Comparison of ENCODE assay signal across 23 cellular contexts in the genomic region with DNA sequence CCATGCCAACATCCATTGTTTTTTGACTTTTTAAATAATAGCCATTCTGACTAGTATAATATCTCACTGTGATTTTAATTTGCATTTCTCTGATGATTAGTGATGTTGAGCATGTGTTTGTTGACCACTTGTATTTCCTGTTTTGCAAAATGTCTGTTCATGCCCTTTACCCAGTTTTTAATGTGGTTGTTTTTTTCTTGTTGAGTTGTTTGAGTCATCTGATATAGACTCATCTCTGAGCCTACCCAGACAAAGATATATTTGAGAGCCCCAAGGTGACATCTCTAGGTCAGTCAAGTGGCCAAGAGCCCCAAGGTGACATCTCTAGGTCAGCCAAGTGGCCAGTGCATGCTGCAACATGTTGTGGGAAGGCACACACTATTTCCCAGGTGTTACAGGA.
"Had no signal": no experiment of that assay in that cellular context is flagged by ENCODE, and none has a peak within 500 bp of the region (broad histone marks: within the 10 kb centered on the region; RNA-seq: fewer than 3 reads in every experiment).

No MANE protein-coding gene starts in this region.

- H3K4me3 ChIP-seq: SJSA1, SK-N-MC had no signal

- H3K27ac ChIP-seq: SJSA1, SK-N-MC had no signal

- H3K27me3 ChIP-seq: SJSA1 had no signal

- H3K9me3 ChIP-seq: SJSA1 had no signal

- H3K4me1 ChIP-seq: SJSA1 had no signal

- FAIRE-seq: HepG2, RCC 7860 had no signal

- DNase-seq: IMR-90, Karpas-422, KG1, NCI-H1092, NCI-H1105 treated with DMSO at 0.1 percent for 48 hours, NCI-H1417 treated with DMSO at 0.1 percent for 48 hours, NCI-H187, NCI-H2029, NCI-H2081 treated with DMSO at 0.1 percent for 48 hours, NCI-H2171, NCI-H226, NCI-H446, NCI-H510A, NCI-H524 treated with DMSO at 0.1 percent for 48 hours, NCI-H69, NCI-H774, Right ventricle myocardium superior, RPMI8226, SIG-M5 had no signal

- ATAC-seq: HepG2 had no signal

- H3K36me3 ChIP-seq: SJSA1 had no signal
